In genomic region chr3:37183976-37184375, GRCh38 we compare ENCODE assay signal across 11 cellular contexts. TPM values are rescaled to one million over a fixed set of nuclear protein-coding genes. Genes with fewer than 3 reads are reported as not detected.
DNase-seq lines count a peak whose midpoint lies in the region; ATAC-seq and TF ChIP-seq lines count a peak whose summit lies in the region.
"Had no signal": no experiment of that assay in that cellular context is flagged by ENCODE, and none has a peak within 500 bp of the region (broad histone marks: within the 10 kb centered on the region; RNA-seq: fewer than 3 reads in every experiment).

No MANE protein-coding gene starts in this region.

- H3K4me1 ChIP-seq in upper lobe of right lung, result peaks cover 9% of the 10 kb centered on the region

- peaks cover 25% of the 10 kb centered on the region for H3K4me1 Mint-ChIP-seq in nephron progenitor cell
- peaks cover 8% of the 10 kb centered on the region for H3K4me1 Mint-ChIP-seq in stimulated activated effector memory CD8-positive, alpha-beta T cell treated with anti-CD3 and anti-CD28 coated beads, Interleukin-12 subunit alpha, Interleukin-12 subunit beta, amount 100 ng/mL, for 72 hours

- peaks cover 6% of the 10 kb centered on the region for H3K36me3 Mint-ChIP-seq in nephron progenitor cell (ENCODE audit: low read depth)
- H3K36me3 Mint-ChIP-seq in stimulated activated effector memory CD8-positive, alpha-beta T cell treated with anti-CD3 and anti-CD28 coated beads, Interleukin-12 subunit alpha, Interleukin-12 subunit beta, amount 100 ng/mL, for 72 hours, result peaks cover 9% of the 10 kb centered on the region

- no peak overlapping the region for H3K4me3 ChIP-seq in fibroblast of pulmonary artery (replicated peaks; ENCODE audit: low read depth, low read length)
- no peak overlapping the region for H3K4me3 ChIP-seq in upper lobe of right lung

- no peaks in the 10 kb centered on the region for H3K9me3 ChIP-seq in upper lobe of right lung

- no peaks in the 10 kb centered on the region for H3K36me3 ChIP-seq in upper lobe of right lung

- H3K27me3 Mint-ChIP-seq in nephron progenitor cell (ENCODE audit: low read depth, poor library complexity), result no peaks in the 10 kb centered on the region
- H3K27me3 Mint-ChIP-seq: progenitor cell of endocrine pancreas had no signal

- H3K9me3 Mint-ChIP-seq in nephron progenitor cell, result no peaks in the 10 kb centered on the region
- H3K9me3 Mint-ChIP-seq in stimulated activated effector memory CD8-positive, alpha-beta T cell treated with anti-CD3 and anti-CD28 coated beads, Interleukin-12 subunit alpha, Interleukin-12 subunit beta, amount 100 ng/mL, for 72 hours, result no peaks in the 10 kb centered on the region
- H3K9me3 Mint-ChIP-seq: endodermal cell had no signal

- H3K27ac ChIP-seq in upper lobe of right lung, result peak overlapping the region; percentile 33

- peak; percentile 65 for ATAC-seq in upper lobe of right lung
- ATAC-seq in stimulated activated effector memory CD8-positive, alpha-beta T cell treated with anti-CD3 and anti-CD28 coated beads, Interleukin-12 subunit alpha, Interleukin-12 subunit beta, amount 100 ng/mL, for 72 hours, result no peak
- no peak for ATAC-seq in stimulated activated naive CD8-positive, alpha-beta T cell treated with anti-CD3 and anti-CD28 coated beads, Interleukin-15, Interleukin-2, amounts not matched to agents 100 U/mL and 50 U/mL, for 24 hours
- ATAC-seq: activated CD4-positive, CD25-positive, alpha-beta regulatory T cell treated with anti-CD3 and anti-CD28 coated beads, Interleukin-2, amount 50 U/mL, for 24 hours had no signal

- intact Hi-C loops in upper lobe of right lung (cut with DNase I), result no loop called here

- in situ Hi-C loops in SK-MEL-5 (cut with HindIII; ENCODE audit: low pct_unique_long_range_greater_than_20kb, low sequenced_read_pairs), result no loop called here

- DNase-seq in SK-MEL-5 (ENCODE audit: low read depth, low spot score) (peak; percentile 94), fibroblast of pulmonary artery (ENCODE audit: low read depth) (peak; percentile 22), nephron progenitor cell (no peak), upper lobe of right lung (no peak), T-helper 2 cell (no peak)
- no peak for DNase-seq in stimulated activated effector memory CD8-positive, alpha-beta T cell treated with anti-CD3 and anti-CD28 coated beads, Interleukin-12 subunit alpha, Interleukin-12 subunit beta, amount 100 ng/mL, for 72 hours (ENCODE audit: low spot score in 2 of 2)
- no peak for DNase-seq in stimulated activated naive CD8-positive, alpha-beta T cell treated with anti-CD3 and anti-CD28 coated beads, Interleukin-15, Interleukin-2, amounts not matched to agents 100 U/mL and 50 U/mL, for 24 hours
- DNase-seq: DND-41, endodermal cell had no signal

- TF ChIP-seq CTCF in fibroblast of pulmonary artery (IDR thresholded peaks at IDR 0.05; ENCODE audit: low read length, missing control alignments) (no peak), nephron progenitor cell (IDR thresholded peaks at IDR 0.05) (no peak), upper lobe of right lung (IDR thresholded peaks at IDR 0.05) (no peak)

- H3K27ac Mint-ChIP-seq in nephron progenitor cell, result peak overlapping the region; percentile 72
- H3K27ac Mint-ChIP-seq in stimulated activated effector memory CD8-positive, alpha-beta T cell treated with anti-CD3 and anti-CD28 coated beads, Interleukin-12 subunit alpha, Interleukin-12 subunit beta, amount 100 ng/mL, for 72 hours, result no peak overlapping the region
- H3K27ac Mint-ChIP-seq: endodermal cell, progenitor cell of endocrine pancreas had no signal

- no peak overlapping the region for H3K4me3 Mint-ChIP-seq in nephron progenitor cell
- H3K4me3 Mint-ChIP-seq in stimulated activated effector memory CD8-positive, alpha-beta T cell treated with anti-CD3 and anti-CD28 coated beads, Interleukin-12 subunit alpha, Interleukin-12 subunit beta, amount 100 ng/mL, for 72 hours, result no peak overlapping the region
- H3K4me3 Mint-ChIP-seq: endodermal cell had no signal

- no peaks in the 10 kb centered on the region for H3K27me3 ChIP-seq in upper lobe of right lung

RNA-seq across cellular contexts. Expression of gene LRRFIP2, which starts 9.6 kb away (rescaled TPM):
- 50.5 and 54.5 TPM in 2 replicates for total RNA-seq in SK-MEL-5 (2014; rRNA removed; shearing (Covaris generic))
- polyA plus RNA-seq in SK-MEL-5 (2015; cell fraction: cytosol; rRNA removed), result 53.0 and 57.9 TPM in 2 replicates
- polyA plus RNA-seq in SK-MEL-5 (2015; cell fraction: nucleus; rRNA removed), result 151 and 171 TPM in 2 replicates
- 50.3 TPM for total RNA-seq in upper lobe of right lung

RNA-seq across cellular contexts. Expression of gene GOLGA4, which starts 59.1 kb away (rescaled TPM):
- 83.4 and 98.9 TPM in 2 replicates for total RNA-seq in SK-MEL-5 (2014; rRNA removed; shearing (Covaris generic))
- polyA plus RNA-seq in SK-MEL-5 (2015; cell fraction: cytosol; rRNA removed), result 39.7 and 54.0 TPM in 2 replicates
- 44.0 and 44.3 TPM in 2 replicates for polyA plus RNA-seq in SK-MEL-5 (2015; cell fraction: nucleus; rRNA removed)
- total RNA-seq in upper lobe of right lung, result 96.6 TPM

Comparison
In these comparisons a context has a peak if more than half of its experiments do, and no peak if none do; other contexts are left out.
1. DNase-seq: peak in SK-MEL-5 (single experiment) and fibroblast of pulmonary artery (single experiment); none in nephron progenitor cell (single experiment), upper lobe of right lung (single experiment), T-helper 2 cell (0 of 5), stimulated activated effector memory CD8-positive, alpha-beta T cell treated with anti-CD3 and anti-CD28 coated beads, Interleukin-12 subunit alpha, Interleukin-12 subunit beta, amount 100 ng/mL, for 72 hours (0 of 2) and stimulated activated naive CD8-positive, alpha-beta T cell treated with anti-CD3 and anti-CD28 coated beads, Interleukin-15, Interleukin-2, amounts not matched to agents 100 U/mL and 50 U/mL, for 24 hours (single experiment).